1 cellular context compared by ENCODE assay signal in genomic region chr5:72125271-72125670, GRCh38.
TF ChIP-seq lines count a peak whose summit lies in the region.

No MANE protein-coding gene starts in this region.

TF ChIP-seq in SK-N-SH, 30 proteins besides CTCF, POLR2A, EP300 and RAD21 (continued from another document):
- TF ChIP-seq, protein P1, sequence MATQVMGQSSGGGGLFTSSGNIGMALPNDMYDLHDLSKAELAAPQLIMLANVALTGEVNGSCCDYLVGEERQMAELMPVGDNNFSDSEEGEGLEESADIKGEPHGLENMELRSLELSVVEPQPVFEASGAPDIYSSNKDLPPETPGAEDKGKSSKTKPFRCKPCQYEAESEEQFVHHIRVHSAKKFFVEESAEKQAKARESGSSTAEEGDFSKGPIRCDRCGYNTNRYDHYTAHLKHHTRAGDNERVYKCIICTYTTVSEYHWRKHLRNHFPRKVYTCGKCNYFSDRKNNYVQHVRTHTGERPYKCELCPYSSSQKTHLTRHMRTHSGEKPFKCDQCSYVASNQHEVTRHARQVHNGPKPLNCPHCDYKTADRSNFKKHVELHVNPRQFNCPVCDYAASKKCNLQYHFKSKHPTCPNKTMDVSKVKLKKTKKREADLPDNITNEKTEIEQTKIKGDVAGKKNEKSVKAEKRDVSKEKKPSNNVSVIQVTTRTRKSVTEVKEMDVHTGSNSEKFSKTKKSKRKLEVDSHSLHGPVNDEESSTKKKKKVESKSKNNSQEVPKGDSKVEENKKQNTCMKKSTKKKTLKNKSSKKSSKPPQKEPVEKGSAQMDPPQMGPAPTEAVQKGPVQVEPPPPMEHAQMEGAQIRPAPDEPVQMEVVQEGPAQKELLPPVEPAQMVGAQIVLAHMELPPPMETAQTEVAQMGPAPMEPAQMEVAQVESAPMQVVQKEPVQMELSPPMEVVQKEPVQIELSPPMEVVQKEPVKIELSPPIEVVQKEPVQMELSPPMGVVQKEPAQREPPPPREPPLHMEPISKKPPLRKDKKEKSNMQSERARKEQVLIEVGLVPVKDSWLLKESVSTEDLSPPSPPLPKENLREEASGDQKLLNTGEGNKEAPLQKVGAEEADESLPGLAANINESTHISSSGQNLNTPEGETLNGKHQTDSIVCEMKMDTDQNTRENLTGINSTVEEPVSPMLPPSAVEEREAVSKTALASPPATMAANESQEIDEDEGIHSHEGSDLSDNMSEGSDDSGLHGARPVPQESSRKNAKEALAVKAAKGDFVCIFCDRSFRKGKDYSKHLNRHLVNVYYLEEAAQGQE (IDR thresholded peaks at IDR 0.05; ENCODE audit: low read depth, low read length) = no peak
- no peak for TF ChIP-seq FOSL2 (IDR thresholded peaks at IDR 0.05; ENCODE audit: borderline replicate concordance, low read depth)
- TF ChIP-seq JUND (IDR thresholded peaks at IDR 0.05) = no peak
- TF ChIP-seq RCOR1 (IDR thresholded peaks at IDR 0.05; ENCODE audit: low read length) = no peak
- TF ChIP-seq EZH2phosphoT487 (IDR thresholded peaks at IDR 0.05; ENCODE audit: borderline replicate concordance, low read depth) = no peak
- TF ChIP-seq YY1 (IDR thresholded peaks at IDR 0.05; ENCODE audit: low read depth) = no peak
- TF ChIP-seq TEAD4 (IDR thresholded peaks at IDR 0.05; ENCODE audit: borderline replicate concordance, insufficient read depth) = no peak
- TF ChIP-seq GABPA (IDR thresholded peaks at IDR 0.05; ENCODE audit: low read depth) = no peak
